In genomic region chr6:132570221-132570777, GRCh38 we compare ENCODE assay signal across 19 cellular contexts. TPM values are rescaled to one million over a fixed set of nuclear protein-coding genes. Genes with fewer than 3 reads are reported as not detected.
DNase-seq lines count a peak whose midpoint lies in the region; ATAC-seq and TF ChIP-seq lines count a peak whose summit lies in the region.
"Had no signal": no experiment of that assay in that cellular context is flagged by ENCODE, and none has a peak within 500 bp of the region (broad histone marks: within the 10 kb centered on the region; RNA-seq: fewer than 3 reads in every experiment).

TSS of gene TAAR6 (plus strand) at chr6:132570322. CDS start at chr6:132570322, 0 bp downstream.

- no peak for TF ChIP-seq EP300 in upper lobe of left lung (IDR thresholded peaks at IDR 0.05)

- H3K27me3 ChIP-seq in dorsolateral prefrontal cortex (peaks cover 0 to 6% (median 0%) of the 10 kb centered on the region in 45 donors), upper lobe of left lung (no peaks in the 10 kb centered on the region)

- H3K9me3 ChIP-seq in upper lobe of left lung = no peaks in the 10 kb centered on the region
- H3K9me3 ChIP-seq: SJCRH30 had no signal

- DNase-seq in NCI-H146 treated with DMSO at 0.1 percent for 48 hours (lab: John Stamatoyannopoulos, UW; ENCODE audit: unreplicated experiment) (peak; percentile 33), dorsolateral prefrontal cortex (peak in 9 of 10 donors; percentile 32 to 81 (median 58)), medulla oblongata (ENCODE audit: extremely low spot score) (peak; percentile 50), superior temporal gyrus (ENCODE audit: extremely low spot score) (peak; percentile 78), upper lobe of left lung (no peak), NCI-H1694 treated with DMSO at 0.1 percent for 48 hours (lab: John Stamatoyannopoulos, UW) (no peak)
- DNase-seq: COR-L47, GOT3, NCI-H1105, NCI-H1930, NCI-H2171 treated with DMSO at 0.1 percent for 48 hours, NCI-H82, PC-3, SJCRH30 had no signal

- no peaks in the 10 kb centered on the region for H3K36me3 ChIP-seq in upper lobe of left lung
- H3K36me3 ChIP-seq: SJCRH30 had no signal

- no peak for TF ChIP-seq POLR2A in upper lobe of left lung (IDR thresholded peaks at IDR 0.05)

- H3K27ac ChIP-seq in dorsolateral prefrontal cortex = peak within 1 kb of the TSS; percentile 12 to 93 (median 85)
- no peak within 1 kb of the TSS for H3K27ac ChIP-seq in upper lobe of left lung
- H3K27ac ChIP-seq: KMS-11, SJCRH30 had no signal

- intact Hi-C loops in dorsolateral prefrontal cortex (cut with DNase I) = no loop called here

- WGBS in upper lobe of left lung, 2 donors = 73 to 86% methylated on average over 15 of the region's 15 CpGs

- H3K4me3 ChIP-seq in dorsolateral prefrontal cortex = peak within 1 kb of the TSS in 26 of 59 donors; percentile 2 to 46 (median 22)
- no peak within 1 kb of the TSS for H3K4me3 ChIP-seq in upper lobe of left lung
- H3K4me3 ChIP-seq: SJCRH30 had no signal

- ATAC-seq in upper lobe of left lung (ENCODE audit: low FRiP score in 2 of 2) = no peak
- ATAC-seq in HG03521 (IDR thresholded peaks at IDR 0.05; ENCODE audit: unreplicated experiment) = no peak
- ATAC-seq: PC-3 had no signal

- no peaks in the 10 kb centered on the region for H3K4me1 ChIP-seq in upper lobe of left lung
- H3K4me1 ChIP-seq: SJCRH30 had no signal

- peak in 17 of 56 donors; percentile 9 to 44 (median 19) for TF ChIP-seq CTCF in dorsolateral prefrontal cortex (IDR thresholded peaks at IDR 0.05 in 54 of 56, conservative IDR thresholded peaks at IDR 0.05 in 2 of 56; ENCODE audit: low read depth in 1 of 56, partially characterized antibody in 56 of 56)
- TF ChIP-seq CTCF in upper lobe of left lung (IDR thresholded peaks at IDR 0.05) = no peak

RNA-seq across cellular contexts. Expression of gene TAAR6, which starts in this region (rescaled TPM):
- total RNA-seq in dorsolateral prefrontal cortex = 1 to 10 TPM in 1 of 120 experiments, under 1 TPM in 5, not detected in 114; 0.35 to 1.2 (median 0.51) TPM
- total RNA-seq in upper lobe of left lung = not detected
- total RNA-seq: A673, MCF 10A, NCI-H460, PC-3, SJCRH30 had no signal

Comparison
In these comparisons a context has a peak if more than half of its experiments do, and no peak if none do; other contexts are left out.
1. DNase-seq: peak in NCI-H146 treated with DMSO at 0.1 percent for 48 hours (single experiment), dorsolateral prefrontal cortex (9 of 10), medulla oblongata (single experiment) and superior temporal gyrus (single experiment); none in upper lobe of left lung (0 of 2) and NCI-H1694 treated with DMSO at 0.1 percent for 48 hours (single experiment).
2. H3K27ac ChIP-seq: peak in dorsolateral prefrontal cortex (59 of 59); none in upper lobe of left lung (0 of 4).